ENCODE assay signal across 8 cellular contexts in genomic region chr21:38661296-38662223, GRCh38.
A peak's percentile ranks its signal among the peaks of the same experiment; 100 is the strongest.
DNase-seq lines count a peak whose midpoint lies in the region; ATAC-seq and TF ChIP-seq lines count a peak whose summit lies in the region.

No MANE protein-coding gene starts in this region.

- peak overlapping the region; percentile 92 to 96 for H3K27ac ChIP-seq in ascending aorta

- ATAC-seq in stimulated activated effector memory CD8-positive, alpha-beta T cell treated with anti-CD3 and anti-CD28 coated beads, Interleukin-12 subunit alpha, Interleukin-12 subunit beta, amount 100 ng/mL, for 72 hours, result peak; percentile 31
- ATAC-seq in GM21360 (IDR thresholded peaks at IDR 0.05; ENCODE audit: unreplicated experiment), result no peak

- H3K27me3 ChIP-seq in ascending aorta, result no peaks in the 10 kb centered on the region

- H3K4me3 ChIP-seq in ascending aorta (peak overlapping the region; percentile 64 to 82), iPS-18c (ENCODE audit: insufficient read depth, low read depth, low read length) (peak overlapping the region; percentile 66)

- no peaks in the 10 kb centered on the region for H3K9me3 Mint-ChIP-seq in stimulated activated effector memory CD8-positive, alpha-beta T cell treated with anti-CD3 and anti-CD28 coated beads, Interleukin-12 subunit alpha, Interleukin-12 subunit beta, amount 100 ng/mL, for 72 hours

- H3K36me3 Mint-ChIP-seq in stimulated activated effector memory CD8-positive, alpha-beta T cell treated with anti-CD3 and anti-CD28 coated beads, Interleukin-12 subunit alpha, Interleukin-12 subunit beta, amount 100 ng/mL, for 72 hours, result no peaks in the 10 kb centered on the region

- no peaks in the 10 kb centered on the region for H3K36me3 ChIP-seq in ascending aorta

- peak overlapping the region; percentile 48 for H3K4me3 Mint-ChIP-seq in stimulated activated effector memory CD8-positive, alpha-beta T cell treated with anti-CD3 and anti-CD28 coated beads, Interleukin-12 subunit alpha, Interleukin-12 subunit beta, amount 100 ng/mL, for 72 hours

- peaks cover 0 to 5% of the 10 kb centered on the region in 2 donors for H3K4me1 ChIP-seq in ascending aorta

- intact Hi-C loops in ascending aorta (cut with DNase I), result loop anchor here (2.0 to 10.0 kb wide), 3 partner anchors 51 to 473 kb away; no protein-coding TSS in a partner anchor

- H3K9me3 ChIP-seq in ascending aorta, result no peaks in the 10 kb centered on the region
- no peaks in the 10 kb centered on the region for H3K9me3 ChIP-seq in iPS-18c (ENCODE audit: control insufficient read depth, insufficient read depth, low read length)

- H3K27ac Mint-ChIP-seq in stimulated activated effector memory CD8-positive, alpha-beta T cell treated with anti-CD3 and anti-CD28 coated beads, Interleukin-12 subunit alpha, Interleukin-12 subunit beta, amount 100 ng/mL, for 72 hours, result no peak overlapping the region

- peak; percentile 30 for DNase-seq in stimulated activated CD4-positive, alpha-beta T cell treated with anti-CD3 and anti-CD28 coated beads, Interleukin-15, amount 100 ng/mL, for 24 hours
- DNase-seq in stimulated activated CD4-positive, alpha-beta T cell treated with anti-CD3 and anti-CD28 coated beads, Interleukin-4, amount 100 ng/mL, for 4 hours, result no peak
- DNase-seq in ascending aorta (ENCODE audit: low spot score in 2 of 2), result peak in 1 of 2 donors; percentile 81
- no peak for DNase-seq in stimulated activated effector memory CD8-positive, alpha-beta T cell treated with anti-CD3 and anti-CD28 coated beads, Interleukin-12 subunit alpha, Interleukin-12 subunit beta, amount 100 ng/mL, for 72 hours (ENCODE audit: low spot score in 2 of 2)
- DNase-seq in NCI-H2107 treated with DMSO at 0.1 percent for 48 hours (lab: John Stamatoyannopoulos, UW; ENCODE audit: unreplicated experiment), result no peak
- no peak for DNase-seq in stimulated activated CD4-positive, alpha-beta T cell treated with anti-CD3 and anti-CD28 coated beads, Interleukin-2, amount 100 ng/mL, for 48 hours

- peaks cover 10% of the 10 kb centered on the region for H3K4me1 Mint-ChIP-seq in stimulated activated effector memory CD8-positive, alpha-beta T cell treated with anti-CD3 and anti-CD28 coated beads, Interleukin-12 subunit alpha, Interleukin-12 subunit beta, amount 100 ng/mL, for 72 hours

- no peak for TF ChIP-seq CTCF in ascending aorta (IDR thresholded peaks at IDR 0.05)
